21 cellular contexts compared by ENCODE assay signal in the genomic region with DNA sequence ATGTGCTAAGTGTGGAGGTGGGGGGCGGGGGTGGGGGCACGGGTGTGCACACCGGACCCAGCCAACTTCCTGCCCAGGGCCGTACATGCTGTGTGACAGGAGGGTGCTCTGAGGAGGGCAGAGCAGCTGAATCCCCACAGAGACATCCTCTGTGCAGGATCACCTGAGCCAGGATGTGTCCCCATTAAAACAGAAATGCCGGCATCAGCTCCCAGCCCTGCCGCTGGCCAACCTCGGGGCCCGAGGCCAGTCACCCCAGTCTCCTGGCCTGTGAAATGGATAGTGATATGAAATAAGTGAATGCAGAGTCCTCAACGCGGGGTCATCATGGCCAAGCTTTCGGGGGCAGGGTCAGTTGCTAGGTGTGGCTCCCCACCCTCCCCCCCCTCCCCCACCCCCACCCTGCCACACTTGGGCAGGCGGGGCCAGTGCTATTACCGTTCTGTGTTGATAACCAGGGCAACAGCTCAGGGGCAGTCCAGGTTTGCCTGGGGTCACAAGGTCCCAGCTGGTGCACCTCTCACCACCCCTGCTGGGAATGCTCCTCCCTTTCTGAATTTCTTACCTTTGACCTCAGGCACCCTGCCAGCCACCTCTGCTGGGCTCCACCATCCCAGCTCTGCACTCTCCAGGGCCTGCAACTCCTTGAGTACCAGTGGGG.
"Had no signal": no experiment of that assay in that cellular context is flagged by ENCODE, and none has a peak within 500 bp of the region (broad histone marks: within the 10 kb centered on the region; RNA-seq: fewer than 3 reads in every experiment).

No MANE protein-coding gene starts in this region.

- H3K9ac ChIP-seq: parathyroid adenoma had no signal

- ATAC-seq: gastrocnemius medialis; heart left ventricle; left lung; stimulated activated memory B cell treated with anti-CD40 and anti-IgM and Interleukin-4, amounts not matched to agents 10 μg/mL and 1 μg/mL and 100 μg/mL, for 72 hours; stimulated activated naive CD8-positive, alpha-beta T cell treated with anti-CD3 and anti-CD28 coated beads, Interleukin-15, Interleukin-2, amounts not matched to agents 100 U/mL and 50 U/mL, for 24 hours had no signal

- H3K79me2 ChIP-seq: hepatocyte, parathyroid adenoma had no signal

- H3K4me1 Mint-ChIP-seq: memory B cell; stimulated activated memory B cell treated with anti-CD40 and anti-IgM and Interleukin-4, amounts not matched to agents 10 μg/mL and 1 μg/mL and 100 μg/mL, for 72 hours had no signal

- H3K4me1 ChIP-seq: gastrocnemius medialis, heart left ventricle, left lung, parathyroid adenoma, sigmoid colon, tibial artery had no signal

- H3K4me3 ChIP-seq: dorsolateral prefrontal cortex, gastrocnemius medialis, heart left ventricle, hepatocyte, left lung, lung, sigmoid colon, testis, tibial artery had no signal

- H3K4me3 Mint-ChIP-seq: memory B cell; natural killer cell; stimulated activated memory B cell treated with anti-CD40 and anti-IgM and Interleukin-4, amounts not matched to agents 10 μg/mL and 1 μg/mL and 100 μg/mL, for 72 hours; type B pancreatic cell had no signal

- H2AFZ ChIP-seq: hepatocyte, parathyroid adenoma had no signal

- H3K27me3 ChIP-seq: dorsolateral prefrontal cortex, gastrocnemius medialis, heart left ventricle, hepatocyte, left lung, neutrophil, sigmoid colon, testis, tibial artery had no signal

- DNase-seq: dorsolateral prefrontal cortex; effector CD4-positive, alpha-beta T cell; gastrocnemius medialis; kidney; left lung; natural killer cell; sigmoid colon; stimulated activated CD4-positive, alpha-beta T cell treated with anti-CD3 and anti-CD28 coated beads, Interleukin-4, amount 100 ng/mL, for 4 hours; stimulated activated naive CD8-positive, alpha-beta T cell treated with anti-CD3 and anti-CD28 coated beads, Interleukin-15, Interleukin-2, amounts not matched to agents 100 U/mL and 50 U/mL, for 24 hours; substantia nigra; testis; tibial artery had no signal

- H3K36me3 Mint-ChIP-seq: natural killer cell; stimulated activated memory B cell treated with anti-CD40 and anti-IgM and Interleukin-4, amounts not matched to agents 10 μg/mL and 1 μg/mL and 100 μg/mL, for 72 hours had no signal

- H3K27ac ChIP-seq: dorsolateral prefrontal cortex, gastrocnemius medialis, heart left ventricle, hepatocyte, left lung, neutrophil, parathyroid adenoma, sigmoid colon, testis, tibial artery had no signal

- H3K27ac Mint-ChIP-seq: memory B cell; natural killer cell; progenitor cell of endocrine pancreas; stimulated activated memory B cell treated with anti-CD40 and anti-IgM and Interleukin-4, amounts not matched to agents 10 μg/mL and 1 μg/mL and 100 μg/mL, for 72 hours; type B pancreatic cell had no signal

- H3K9me3 ChIP-seq: gastrocnemius medialis, heart left ventricle, left lung, neutrophil, sigmoid colon, testis, tibial artery had no signal

- H3K9me3 Mint-ChIP-seq: natural killer cell, type B pancreatic cell had no signal

- H3K4me2 ChIP-seq: hepatocyte had no signal

- H3K36me3 ChIP-seq: gastrocnemius medialis, heart left ventricle, sigmoid colon, tibial artery had no signal
